ENCODE assay signal across 28 cellular contexts in genomic region chr10:102284531-102284930, GRCh38. TPM values are rescaled to one million over a fixed set of nuclear protein-coding genes. Genes with fewer than 3 reads are reported as not detected.
DNase-seq lines count a peak whose midpoint lies in the region; ATAC-seq, FAIRE-seq and TF ChIP-seq lines count a peak whose summit lies in the region.
"Had no signal": no experiment of that assay in that cellular context is flagged by ENCODE, and none has a peak within 500 bp of the region (broad histone marks: within the 10 kb centered on the region; RNA-seq: fewer than 3 reads in every experiment).

No MANE protein-coding gene starts in this region.

- POLR2A ChIA-PET in activated CD4-positive, alpha-beta T cell treated with anti-CD3 and anti-CD28 coated beads, Interleukin-2, amount 10 ng/mL, durations not matched to agents 7 days and 5 days (lab: Charles Lee) = interaction anchor here (0.7 kb wide), 1 partner anchor 13 kb away, joined by 4 read pairs; no protein-coding TSS in a partner anchor
- POLR2A ChIA-PET in CD8-positive, alpha-beta memory T cell (lab: Charles Lee) = no interaction called here

- H3K27me3 ChIP-seq in CD8-positive, alpha-beta memory T cell (ENCODE audit: insufficient read depth, low read length, poor library complexity, severe bottlenecking) = no peaks in the 10 kb centered on the region
- H3K27me3 ChIP-seq in keratinocyte (ENCODE audit: control insufficient read depth, extremely low read depth, insufficient read depth, low read length) = no peaks in the 10 kb centered on the region
- H3K27me3 ChIP-seq: adrenal gland, thyroid gland had no signal

- FAIRE-seq in keratinocyte (lab: Jason Lieb, UNC) = no peak
- FAIRE-seq: endothelial cell of umbilical vein had no signal

- dilution Hi-C loops in keratinocyte (cut with MboI; ENCODE audit: extremely low pct_ligation_motif_present, low sequenced_read_pairs) = no loop called here

- no peak overlapping the region for H3K4me3 Mint-ChIP-seq in activated CD4-positive, alpha-beta T cell treated with anti-CD3 and anti-CD28 coated beads, Interleukin-2, amount 10 ng/mL, durations not matched to agents 7 days and 5 days
- H3K4me3 Mint-ChIP-seq in CD8-positive, alpha-beta memory T cell = no peak overlapping the region
- no peak overlapping the region for H3K4me3 Mint-ChIP-seq in activated naive CD8-positive, alpha-beta T cell treated with anti-CD3 and anti-CD28 coated beads for 36 hours
- H3K4me3 Mint-ChIP-seq: brain; CD8-positive, alpha-beta T cell; stimulated activated naive CD8-positive, alpha-beta T cell treated with anti-CD3 and anti-CD28 coated beads, Interleukin-15, amount 100 ng/mL, for 72 hours; WTC11 had no signal

- no peaks in the 10 kb centered on the region for H3K36me3 ChIP-seq in CD8-positive, alpha-beta memory T cell (ENCODE audit: insufficient read depth, low read length)
- H3K36me3 ChIP-seq in keratinocyte (ENCODE audit: control insufficient read depth in 2 of 2, extremely low read depth in 1 of 2, insufficient read depth in 2 of 2, low read length in 2 of 2) = no peaks in the 10 kb centered on the region
- H3K36me3 ChIP-seq: adrenal gland, prostate gland, thyroid gland had no signal

- DNase-seq in activated CD4-positive, alpha-beta T cell treated with anti-CD3 and anti-CD28 coated beads, Interleukin-2, amount 10 ng/mL, durations not matched to agents 7 days and 5 days = no peak
- no peak for DNase-seq in activated CD4-positive, alpha-beta T cell treated with anti-CD3 and anti-CD28 coated beads, Interleukin-2, amount 50 U/mL, for 48 hours
- DNase-seq in CD8-positive, alpha-beta memory T cell = no peak
- no peak for DNase-seq in activated naive CD8-positive, alpha-beta T cell treated with anti-CD3 and anti-CD28 coated beads for 36 hours
- DNase-seq in keratinocyte (ENCODE audit: low read depth, low spot score) = no peak
- no peak for DNase-seq in HUDEP-2 (lab: John Stamatoyannopoulos, UW; ENCODE audit: unreplicated experiment in 76 of 76)
- DNase-seq: activated CD8-positive, alpha-beta memory T cell treated with anti-CD3 and anti-CD28 coated beads for 24 hours; adrenal gland; CD8-positive, alpha-beta T cell; DMS 273 treated with DMSO at 0.1 percent for 48 hours; GOT3; head of caudate nucleus; midbrain; naive thymus-derived CD4-positive, alpha-beta T cell; NCI-H1694; nucleus accumbens; OCI-M1; stimulated activated naive CD8-positive, alpha-beta T cell treated with anti-CD3 and anti-CD28 coated beads, Interleukin-15, amount 100 ng/mL, for 72 hours; thyroid gland had no signal

- CTCF ChIA-PET in activated CD4-positive, alpha-beta T cell treated with anti-CD3 and anti-CD28 coated beads, Interleukin-2, amount 10 ng/mL, durations not matched to agents 7 days and 5 days (lab: Charles Lee) = interaction anchor here (0.7 to 2.4 kb wide), 7 partner anchors 8 to 208 kb away, joined by 3 to 10 read pairs (median 4); no protein-coding TSS in a partner anchor
- CTCF ChIA-PET in CD8-positive, alpha-beta memory T cell (lab: Charles Lee) = no interaction called here

- H3K9me3 Mint-ChIP-seq in activated CD4-positive, alpha-beta T cell treated with anti-CD3 and anti-CD28 coated beads, Interleukin-2, amount 10 ng/mL, durations not matched to agents 7 days and 5 days = no peaks in the 10 kb centered on the region
- no peaks in the 10 kb centered on the region for H3K9me3 Mint-ChIP-seq in CD8-positive, alpha-beta memory T cell
- no peaks in the 10 kb centered on the region for H3K9me3 Mint-ChIP-seq in activated naive CD8-positive, alpha-beta T cell treated with anti-CD3 and anti-CD28 coated beads for 36 hours
- H3K9me3 Mint-ChIP-seq: brain; CD8-positive, alpha-beta T cell; naive thymus-derived CD4-positive, alpha-beta T cell; stimulated activated naive CD8-positive, alpha-beta T cell treated with anti-CD3 and anti-CD28 coated beads, Interleukin-15, amount 100 ng/mL, for 72 hours; WTC11 had no signal

- peaks cover 36% of the 10 kb centered on the region for H3K4me1 ChIP-seq in CD8-positive, alpha-beta memory T cell (ENCODE audit: insufficient read depth, low read length)
- peaks cover 46% of the 10 kb centered on the region for H3K4me1 ChIP-seq in keratinocyte (ENCODE audit: control insufficient read depth, extremely low read depth, insufficient read depth, low read length)
- H3K4me1 ChIP-seq: prostate gland had no signal

- peak overlapping the region; percentile 85 for H3K4me2 ChIP-seq in keratinocyte (ENCODE audit: control insufficient read depth, extremely low read depth, insufficient read depth, low read depth, low read length)

- H3K4me1 Mint-ChIP-seq in activated CD4-positive, alpha-beta T cell treated with anti-CD3 and anti-CD28 coated beads, Interleukin-2, amount 10 ng/mL, durations not matched to agents 7 days and 5 days = peaks cover 68% of the 10 kb centered on the region
- peaks cover 39 to 74% (median 70%) of the 10 kb centered on the region in 3 donors for H3K4me1 Mint-ChIP-seq in CD8-positive, alpha-beta memory T cell
- H3K4me1 Mint-ChIP-seq in activated naive CD8-positive, alpha-beta T cell treated with anti-CD3 and anti-CD28 coated beads for 36 hours = peaks cover 66% of the 10 kb centered on the region
- H3K4me1 Mint-ChIP-seq: WTC11 had no signal

- peaks cover 27% of the 10 kb centered on the region for H3K36me3 Mint-ChIP-seq in activated CD4-positive, alpha-beta T cell treated with anti-CD3 and anti-CD28 coated beads, Interleukin-2, amount 10 ng/mL, durations not matched to agents 7 days and 5 days (ENCODE audit: low read depth)
- peaks cover 0 to 47% (median 5%) of the 10 kb centered on the region in 3 donors for H3K36me3 Mint-ChIP-seq in CD8-positive, alpha-beta memory T cell
- H3K36me3 Mint-ChIP-seq in activated naive CD8-positive, alpha-beta T cell treated with anti-CD3 and anti-CD28 coated beads for 36 hours = peaks cover 7% of the 10 kb centered on the region
- H3K36me3 Mint-ChIP-seq: WTC11 had no signal

- no peak overlapping the region for H3K27ac ChIP-seq in CD8-positive, alpha-beta memory T cell (ENCODE audit: low read depth, low read length)
- peak overlapping the region; percentile 62 for H3K27ac ChIP-seq in keratinocyte (ENCODE audit: control insufficient read depth, insufficient read depth, low read length)
- H3K27ac ChIP-seq: adrenal gland, prostate gland, thyroid gland had no signal

- no peaks in the 10 kb centered on the region for H3K27me3 Mint-ChIP-seq in activated CD4-positive, alpha-beta T cell treated with anti-CD3 and anti-CD28 coated beads, Interleukin-2, amount 10 ng/mL, durations not matched to agents 7 days and 5 days
- H3K27me3 Mint-ChIP-seq in CD8-positive, alpha-beta memory T cell = no peaks in the 10 kb centered on the region
- no peaks in the 10 kb centered on the region for H3K27me3 Mint-ChIP-seq in activated naive CD8-positive, alpha-beta T cell treated with anti-CD3 and anti-CD28 coated beads for 36 hours
- H3K27me3 Mint-ChIP-seq: brain; naive thymus-derived CD4-positive, alpha-beta T cell; stimulated activated naive CD8-positive, alpha-beta T cell treated with anti-CD3 and anti-CD28 coated beads, Interleukin-15, amount 100 ng/mL, for 72 hours had no signal

- TF ChIP-seq CTCF in keratinocyte (optimal IDR thresholded peaks at IDR 0.05 in 1 of 3, IDR thresholded peaks at IDR 0.05 in 1 of 3, conservative IDR thresholded peaks at IDR 0.05 in 1 of 3; ENCODE audit: extremely low read depth in 1 of 3, insufficient read depth in 2 of 3, low read length in 3 of 3) = no peak

- no peak overlapping the region for H3K9ac ChIP-seq in keratinocyte (ENCODE audit: control insufficient read depth, extremely low read depth, insufficient read depth, low read length)

- H3K9me3 ChIP-seq in CD8-positive, alpha-beta memory T cell (ENCODE audit: low read length) = no peaks in the 10 kb centered on the region
- H3K9me3 ChIP-seq in keratinocyte (ENCODE audit: control insufficient read depth, low read depth, low read length) = no peaks in the 10 kb centered on the region
- H3K9me3 ChIP-seq: adrenal gland, prostate gland, thyroid gland had no signal

- no peak overlapping the region for H2AFZ ChIP-seq in keratinocyte (ENCODE audit: control insufficient read depth, low read length)

- H3K79me2 ChIP-seq in keratinocyte (ENCODE audit: control insufficient read depth, insufficient read depth, low read length) = peaks cover 58% of the 10 kb centered on the region

- H3K27ac Mint-ChIP-seq in activated CD4-positive, alpha-beta T cell treated with anti-CD3 and anti-CD28 coated beads, Interleukin-2, amount 10 ng/mL, durations not matched to agents 7 days and 5 days = peak overlapping the region; percentile 77
- peak overlapping the region in 6 of 8 donors; percentile 12 to 66 (median 51) for H3K27ac Mint-ChIP-seq in CD8-positive, alpha-beta memory T cell
- H3K27ac Mint-ChIP-seq in activated naive CD8-positive, alpha-beta T cell treated with anti-CD3 and anti-CD28 coated beads for 36 hours = peak overlapping the region; percentile 25
- H3K27ac Mint-ChIP-seq: CD8-positive, alpha-beta T cell; stimulated activated naive CD8-positive, alpha-beta T cell treated with anti-CD3 and anti-CD28 coated beads, Interleukin-15, amount 100 ng/mL, for 72 hours; WTC11 had no signal

- H4K20me1 ChIP-seq in keratinocyte (ENCODE audit: control insufficient read depth, extremely low read depth, insufficient read depth, low read length) = peaks cover 8% of the 10 kb centered on the region

- no peak overlapping the region for H3K4me3 ChIP-seq in CD8-positive, alpha-beta memory T cell (ENCODE audit: low read length)
- H3K4me3 ChIP-seq in keratinocyte (ENCODE audit: control insufficient read depth in 2 of 3, extremely low read depth in 1 of 3, insufficient read depth in 2 of 3, low read depth in 1 of 3, low read length in 3 of 3) = peak overlapping the region in 1 of 3 experiments; percentile 58
- H3K4me3 ChIP-seq: adrenal gland, prostate gland, thyroid gland had no signal

- no peak for ATAC-seq in HG02759 (IDR thresholded peaks at IDR 0.05; ENCODE audit: unreplicated experiment)
- ATAC-seq in GM21529 (IDR thresholded peaks at IDR 0.05; ENCODE audit: unreplicated experiment) = no peak
- ATAC-seq: CD8-positive, alpha-beta T cell; naive thymus-derived CD4-positive, alpha-beta T cell; WTC11 had no signal

- H3K9me1 ChIP-seq in keratinocyte (ENCODE audit: control insufficient read depth, extremely low read depth, insufficient read depth, low read length) = peaks cover 5% of the 10 kb centered on the region

RNA-seq across cellular contexts. Expression of gene GBF1, which starts 39.2 kb away (rescaled TPM):
- total RNA-seq in activated CD4-positive, alpha-beta T cell treated with anti-CD3 and anti-CD28 coated beads, Interleukin-2, amount 10 ng/mL, durations not matched to agents 7 days and 5 days = 10 to 100 TPM; 42.4 to 44.6 TPM
- 10 to 100 TPM; 38.7 to 39.2 TPM for total RNA-seq in CD8-positive, alpha-beta memory T cell
- 21.6 TPM for polyA plus RNA-seq in CD8-positive, alpha-beta memory T cell
- 10 to 100 TPM; 29.3 to 29.5 TPM for total RNA-seq in activated naive CD8-positive, alpha-beta T cell treated with anti-CD3 and anti-CD28 coated beads for 36 hours
- polyA plus RNA-seq in keratinocyte = 14.7 to 27.0 TPM (median 17.4 TPM) in 3 replicates
- polyA plus RNA-seq in keratinocyte (2011; ENCODE audit: low read depth) = 9.5 TPM
- polyA plus RNA-seq in keratinocyte (2011; cell fraction: cytosol; rRNA removed) = 17.5 and 18.3 TPM in 2 replicates
- 51.6 and 59.4 TPM in 2 replicates for polyA plus RNA-seq in keratinocyte (2011; cell fraction: nucleus; rRNA removed)
- polyA plus RNA-seq in keratinocyte (2012; ENCODE audit: low replicate concordance) = 18.5 and 35.6 TPM in 2 replicates
- polyA minus RNA-seq in keratinocyte = 46.2 to 106 TPM (median 67.6 TPM) in 3 replicates
- 27.8 TPM for polyA minus RNA-seq in keratinocyte (2011; cell fraction: cytosol; rRNA and poly(A)+ RNA removed)
- polyA minus RNA-seq in keratinocyte (2011; cell fraction: nucleus; rRNA and poly(A)+ RNA removed) = 62.0 and 97.2 TPM in 2 replicates

RNA-seq across cellular contexts. Expression of gene PITX3, which starts 43.2 kb away (rescaled TPM):
- total RNA-seq in activated CD4-positive, alpha-beta T cell treated with anti-CD3 and anti-CD28 coated beads, Interleukin-2, amount 10 ng/mL, durations not matched to agents 7 days and 5 days = not detected
- not detected for total RNA-seq in CD8-positive, alpha-beta memory T cell
- polyA plus RNA-seq in CD8-positive, alpha-beta memory T cell = not detected
- under 1 TPM in 1 of 2 experiments, not detected in 1; 0.31 TPM for total RNA-seq in activated naive CD8-positive, alpha-beta T cell treated with anti-CD3 and anti-CD28 coated beads for 36 hours
- not detected in 3 replicates for polyA plus RNA-seq in keratinocyte
- polyA plus RNA-seq in keratinocyte (2011; ENCODE audit: low read depth) = not detected
- polyA plus RNA-seq in keratinocyte (2011; cell fraction: cytosol; rRNA removed) = not detected in 2 replicates
- polyA plus RNA-seq in keratinocyte (2011; cell fraction: nucleus; rRNA removed) = not detected in 2 replicates
- polyA plus RNA-seq in keratinocyte (2012; ENCODE audit: low replicate concordance) = not detected in 2 replicates
- not detected in 3 replicates for polyA minus RNA-seq in keratinocyte
- not detected for polyA minus RNA-seq in keratinocyte (2011; cell fraction: cytosol; rRNA and poly(A)+ RNA removed)
- polyA minus RNA-seq in keratinocyte (2011; cell fraction: nucleus; rRNA and poly(A)+ RNA removed) = not detected in 2 replicates
- total RNA-seq: A673; CD8-positive, alpha-beta T cell; chondrocyte; endothelial cell of umbilical vein; lower leg skin; naive thymus-derived CD4-positive, alpha-beta T cell; prostate gland had no signal
- polyA plus RNA-seq: adrenal gland; endothelial cell of umbilical vein; naive thymus-derived CD4-positive, alpha-beta T cell had no signal

RNA-seq across cellular contexts. Expression of gene ELOVL3, which starts 58.4 kb away (rescaled TPM):
- not detected for total RNA-seq in activated CD4-positive, alpha-beta T cell treated with anti-CD3 and anti-CD28 coated beads, Interleukin-2, amount 10 ng/mL, durations not matched to agents 7 days and 5 days
- total RNA-seq in CD8-positive, alpha-beta memory T cell = not detected
- polyA plus RNA-seq in CD8-positive, alpha-beta memory T cell = not detected
- not detected for total RNA-seq in activated naive CD8-positive, alpha-beta T cell treated with anti-CD3 and anti-CD28 coated beads for 36 hours
- 0.10 to 0.42 TPM (median 0.26 TPM) in 3 replicates for polyA plus RNA-seq in keratinocyte
- 0.77 TPM for polyA plus RNA-seq in keratinocyte (2011; ENCODE audit: low read depth)
- 0.06 and 0.25 TPM in 2 replicates for polyA plus RNA-seq in keratinocyte (2011; cell fraction: cytosol; rRNA removed)
- 0.16 TPM in 1 of 2 replicates, not detected in the other for polyA plus RNA-seq in keratinocyte (2011; cell fraction: nucleus; rRNA removed)
- polyA plus RNA-seq in keratinocyte (2012; ENCODE audit: low replicate concordance) = 0.08 and 1.5 TPM in 2 replicates
- 0.46 TPM in 1 of 3 replicates, not detected in the others for polyA minus RNA-seq in keratinocyte
- not detected for polyA minus RNA-seq in keratinocyte (2011; cell fraction: cytosol; rRNA and poly(A)+ RNA removed)
- not detected in 2 replicates for polyA minus RNA-seq in keratinocyte (2011; cell fraction: nucleus; rRNA and poly(A)+ RNA removed)
- total RNA-seq: A673; CD8-positive, alpha-beta T cell; chondrocyte; endothelial cell of umbilical vein; naive thymus-derived CD4-positive, alpha-beta T cell; thyroid gland had no signal
- polyA plus RNA-seq: endothelial cell of umbilical vein; naive thymus-derived CD4-positive, alpha-beta T cell had no signal

Comparison
In these comparisons a context has a peak if more than half of its experiments do, and no peak if none do; other contexts are left out.
1. H3K27ac Mint-ChIP-seq: peak in every context shown above with its lines; median percentile 77 in activated CD4-positive, alpha-beta T cell treated with anti-CD3 and anti-CD28 coated beads, Interleukin-2, amount 10 ng/mL, durations not matched to agents 7 days and 5 days; 51 in CD8-positive, alpha-beta memory T cell; 25 in activated naive CD8-positive, alpha-beta T cell treated with anti-CD3 and anti-CD28 coated beads for 36 hours.